ENCODE assay signal across 34 cellular contexts in genomic region chrX:83185010-83185409, GRCh38.
"Had no signal": no experiment of that assay in that cellular context is flagged by ENCODE, and none has a peak within 500 bp of the region (broad histone marks: within the 10 kb centered on the region; RNA-seq: fewer than 3 reads in every experiment).

No MANE protein-coding gene starts in this region.

- H3K27ac ChIP-seq: KMS-11 had no signal

- H3K9ac ChIP-seq: KMS-11 had no signal

- H3K36me3 ChIP-seq: MG63 had no signal

- H3K4me2 ChIP-seq: KMS-11 had no signal

- H3K9me3 ChIP-seq: MG63 had no signal

- DNase-seq: Karpas-422, Kasumi-1, KG1, MG63, MM.1S, MV-4-11, NCI-H1048, NCI-H1092, NCI-H1092 treated with DMSO at 0.1 percent for 48 hours, NCI-H1105, NCI-H1105 treated with DMSO at 0.1 percent for 48 hours, NCI-H1417, NCI-H1417 treated with DMSO at 0.1 percent for 48 hours, NCI-H1436, NCI-H1436 treated with DMSO at 0.1 percent for 48 hours, NCI-H146, NCI-H1694, NCI-H1694 treated with DMSO at 0.1 percent for 48 hours, NCI-H187, NCI-H187 treated with DMSO at 0.1 percent for 48 hours, NCI-H1930, NCI-H2029, NCI-H2029 treated with DMSO at 0.1 percent for 48 hours, NCI-H2081, NCI-H2081 treated with DMSO at 0.1 percent for 48 hours, NCI-H2107, NCI-H2171, NCI-H2171 treated with DMSO at 0.1 percent for 48 hours, NCI-H2227 treated with DMSO at 0.1 percent for 48 hours, NCI-H226, NCI-H345, NCI-H446, NCI-H446 treated with DMSO at 0.1 percent for 48 hours had no signal

- H3K4me3 ChIP-seq: MG63 had no signal

- H3K27me3 ChIP-seq: MG63 had no signal
